ENCODE assay signal across 14 cellular contexts in the genomic region with DNA sequence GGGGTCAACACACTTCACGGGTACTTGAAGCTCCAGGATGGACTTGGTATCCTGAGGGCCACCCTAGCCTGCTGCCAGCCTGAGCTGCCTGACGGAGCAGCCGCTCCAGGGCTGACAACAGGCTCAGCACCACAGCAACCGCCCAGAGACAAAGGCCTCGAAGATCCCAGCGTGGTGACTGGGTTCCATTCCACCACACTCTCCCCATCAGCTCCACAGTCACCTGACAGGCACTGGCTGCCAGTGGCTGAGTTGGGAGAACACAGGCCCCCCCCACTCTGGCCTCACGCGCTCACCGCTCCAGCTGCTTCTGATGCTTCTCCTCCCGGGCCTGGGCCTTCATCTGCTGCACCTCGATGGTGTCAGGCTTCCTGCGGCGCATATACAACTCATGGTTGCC. TPM values are rescaled to one million over a fixed set of nuclear protein-coding genes. Genes with fewer than 3 reads are reported as not detected.
DNase-seq lines count a peak whose midpoint lies in the region; ATAC-seq, FAIRE-seq and TF ChIP-seq lines count a peak whose summit lies in the region.
"Had no signal": no experiment of that assay in that cellular context is flagged by ENCODE, and none has a peak within 500 bp of the region (broad histone marks: within the 10 kb centered on the region; RNA-seq: fewer than 3 reads in every experiment).

No MANE protein-coding gene starts in this region.

- TF ChIP-seq CTCF in PC-9 (conservative IDR thresholded peaks at IDR 0.05) (no peak), endodermal cell (conservative IDR thresholded peaks at IDR 0.05) (no peak)

- H3K36me3 ChIP-seq in CD8-positive, alpha-beta memory T cell (ENCODE audit: insufficient read depth, low read length) = peaks cover 88% of the 10 kb centered on the region
- peaks cover 93% of the 10 kb centered on the region for H3K36me3 ChIP-seq in PC-9 (ENCODE audit: low read depth)
- H3K36me3 ChIP-seq in endodermal cell (ENCODE audit: control insufficient read depth, insufficient read depth, low read length) = peaks cover 97% of the 10 kb centered on the region
- H3K36me3 ChIP-seq in naive thymus-derived CD4-positive, alpha-beta T cell (ENCODE audit: control insufficient read depth in 2 of 3, insufficient read depth in 3 of 3, low read length in 3 of 3) = peaks cover 45 to 85% (median 52%) of the 10 kb centered on the region in 3 experiments

- peaks cover 95% of the 10 kb centered on the region for H3K79me2 ChIP-seq in PC-9 (ENCODE audit: low read depth)

- H3K9me2 ChIP-seq in PC-9 (ENCODE audit: insufficient read depth) = no peaks in the 10 kb centered on the region

- no peak overlapping the region for H3K4me3 ChIP-seq in CD8-positive, alpha-beta memory T cell (ENCODE audit: low read length)
- H3K4me3 ChIP-seq in PC-9 (no peak overlapping the region), endodermal cell (ENCODE audit: low read length) (no peak overlapping the region)
- H3K4me3 ChIP-seq in naive thymus-derived CD4-positive, alpha-beta T cell (ENCODE audit: low read length) = no peak overlapping the region
- H3K4me3 ChIP-seq: gastrocnemius medialis, lower lobe of right lung, upper lobe of right lung had no signal

- H3K9ac ChIP-seq in endodermal cell (ENCODE audit: extremely low read depth, low read length, poor library complexity, severe bottlenecking) = no peak overlapping the region

- peaks cover 35 to 99% (median 42%) of the 10 kb centered on the region in 3 donors for H3K36me3 Mint-ChIP-seq in CD8-positive, alpha-beta memory T cell
- H3K36me3 Mint-ChIP-seq in endodermal cell (ENCODE audit: low read depth) = peaks cover 95% of the 10 kb centered on the region
- peaks cover 19 to 73% (median 42%) of the 10 kb centered on the region in 5 donors for H3K36me3 Mint-ChIP-seq in naive thymus-derived CD4-positive, alpha-beta T cell

- H3K4me2 ChIP-seq in PC-9 = no peak overlapping the region

- H3K4me1 ChIP-seq in CD8-positive, alpha-beta memory T cell (ENCODE audit: insufficient read depth, low read length) = peaks cover 36% of the 10 kb centered on the region
- H3K4me1 ChIP-seq in PC-9 (replicated peaks; ENCODE audit: insufficient read depth) (peaks cover 51% of the 10 kb centered on the region), endodermal cell (ENCODE audit: control insufficient read depth, insufficient read depth, low read length) (peaks cover 15% of the 10 kb centered on the region)
- H3K4me1 ChIP-seq in naive thymus-derived CD4-positive, alpha-beta T cell (ENCODE audit: control insufficient read depth in 2 of 2, insufficient read depth in 2 of 2, low read length in 2 of 2) = peaks cover 19 to 37% of the 10 kb centered on the region in 2 donors
- H3K4me1 ChIP-seq: gastrocnemius medialis had no signal

- no TSS peak for BruUV-seq in PC-9 (replicated peaks; lab: Mats Ljungman, UMichigan)

- no peak overlapping the region for H3K27ac ChIP-seq in CD8-positive, alpha-beta memory T cell (ENCODE audit: low read depth, low read length)
- peak overlapping the region; percentile 86 for H3K27ac ChIP-seq in PC-9
- peak overlapping the region; percentile 85 for H3K27ac ChIP-seq in endodermal cell (ENCODE audit: low read depth, low read length)
- peak overlapping the region; percentile 51 for H3K27ac ChIP-seq in naive thymus-derived CD4-positive, alpha-beta T cell (ENCODE audit: low read depth, low read length)
- H3K27ac ChIP-seq: gastrocnemius medialis, lower lobe of right lung, upper lobe of right lung had no signal

- CTCF ChIA-PET in CD8-positive, alpha-beta memory T cell (lab: Charles Lee) = interaction anchor here (0.9 to 1.7 kb wide), 5 partner anchors 10 to 202 kb away, joined by 3 to 6 read pairs (median 3); no protein-coding TSS in a partner anchor
- CTCF ChIA-PET in PC-9 (lab: Charles Lee) = no interaction called here
- CTCF ChIA-PET in naive thymus-derived CD4-positive, alpha-beta T cell (lab: Charles Lee) = interaction anchor here (2.2 kb wide), 1 partner anchor 18 kb away, joined by 5 read pairs; no protein-coding TSS in a partner anchor

- peaks cover 36 to 54% (median 48%) of the 10 kb centered on the region in 3 donors for H3K4me1 Mint-ChIP-seq in CD8-positive, alpha-beta memory T cell
- peaks cover 35% of the 10 kb centered on the region for H3K4me1 Mint-ChIP-seq in endodermal cell
- H3K4me1 Mint-ChIP-seq in naive thymus-derived CD4-positive, alpha-beta T cell = peaks cover 29 to 53% (median 43%) of the 10 kb centered on the region in 7 donors

- H3K4me3 Mint-ChIP-seq in CD8-positive, alpha-beta memory T cell = peak overlapping the region in 1 of 7 donors; percentile 80
- H3K4me3 Mint-ChIP-seq in endodermal cell = no peak overlapping the region
- H3K4me3 Mint-ChIP-seq in naive thymus-derived CD4-positive, alpha-beta T cell = peak overlapping the region in 6 of 10 donors; percentile 15 to 70 (median 53)

- H3K27me3 ChIP-seq in CD8-positive, alpha-beta memory T cell (ENCODE audit: insufficient read depth, low read length, poor library complexity, severe bottlenecking) = no peaks in the 10 kb centered on the region
- H3K27me3 ChIP-seq in PC-9 (ENCODE audit: insufficient read depth, low read depth) (no peaks in the 10 kb centered on the region), endodermal cell (ENCODE audit: control insufficient read depth, insufficient read depth, low read length, poor library complexity, severe bottlenecking) (no peaks in the 10 kb centered on the region)
- H3K27me3 ChIP-seq in naive thymus-derived CD4-positive, alpha-beta T cell (ENCODE audit: control insufficient read depth in 2 of 2, insufficient read depth in 2 of 2, low read length in 2 of 2) = no peaks in the 10 kb centered on the region
- H3K27me3 ChIP-seq: gastrocnemius medialis, upper lobe of right lung had no signal

- no peaks in the 10 kb centered on the region for H3K9me3 ChIP-seq in CD8-positive, alpha-beta memory T cell (ENCODE audit: low read length)
- no peaks in the 10 kb centered on the region for H3K9me3 ChIP-seq in PC-9 (ENCODE audit: insufficient read depth, low read depth)
- no peaks in the 10 kb centered on the region for H3K9me3 ChIP-seq in endodermal cell (ENCODE audit: control insufficient read depth, low read length)
- H3K9me3 ChIP-seq in naive thymus-derived CD4-positive, alpha-beta T cell (ENCODE audit: control insufficient read depth in 2 of 3, low read length in 3 of 3) = no peaks in the 10 kb centered on the region
- H3K9me3 ChIP-seq: gastrocnemius medialis, lower lobe of right lung, upper lobe of right lung had no signal

- H2AFZ ChIP-seq in PC-9 = no peak overlapping the region

- H3F3A ChIP-seq in PC-9 (ENCODE audit: insufficient read depth, low read depth) = peaks cover 98% of the 10 kb centered on the region

- POLR2A ChIA-PET in CD8-positive, alpha-beta memory T cell (lab: Charles Lee) = interaction anchor here (0.6 kb wide), 1 partner anchor 35 kb away, joined by 6 read pairs; no protein-coding TSS in a partner anchor
- POLR2A ChIA-PET in PC-9 (lab: Charles Lee; ENCODE audit: unreplicated experiment) = no interaction called here
- POLR2A ChIA-PET in naive thymus-derived CD4-positive, alpha-beta T cell (lab: Charles Lee) = interaction anchor here (0.6 to 2.4 kb wide), 5 partner anchors 8 to 155 kb away, joined by 3 to 10 read pairs (median 3); no protein-coding TSS in a partner anchor

- H3K27me3 Mint-ChIP-seq in CD8-positive, alpha-beta memory T cell = peaks cover 0 to 8% of the 10 kb centered on the region in 2 donors
- no peaks in the 10 kb centered on the region for H3K27me3 Mint-ChIP-seq in endodermal cell (ENCODE audit: insufficient read depth)
- no peaks in the 10 kb centered on the region for H3K27me3 Mint-ChIP-seq in naive thymus-derived CD4-positive, alpha-beta T cell

- peak overlapping the region in 7 of 8 donors; percentile 37 to 94 (median 87) for H3K27ac Mint-ChIP-seq in CD8-positive, alpha-beta memory T cell
- peak overlapping the region; percentile 81 for H3K27ac Mint-ChIP-seq in endodermal cell
- H3K27ac Mint-ChIP-seq in naive thymus-derived CD4-positive, alpha-beta T cell = peak overlapping the region; percentile 50 to 91 (median 85)

- DNase-seq in CD8-positive, alpha-beta memory T cell = no peak
- DNase-seq in PC-9 (no peak), endodermal cell (no peak), GM19239 (ENCODE audit: insufficient read length, low spot score) (no peak), CD1c-positive myeloid dendritic cell (ENCODE audit: extremely low spot score) (no peak), NCI-H1092 treated with DMSO at 0.1 percent for 48 hours (lab: John Stamatoyannopoulos, UW) (no peak)
- DNase-seq in naive thymus-derived CD4-positive, alpha-beta T cell = no peak
- DNase-seq: gastrocnemius medialis, lower lobe of right lung, NCI-H1092, upper lobe of right lung had no signal

- intact Hi-C loops in PC-9 (cut with micrococcal nuclease; ENCODE audit: unreplicated experiment) = loop anchor here (5.0 kb wide), 1 partner anchor 201 kb away; no protein-coding TSS in a partner anchor
- intact Hi-C loops in naive thymus-derived CD4-positive, alpha-beta T cell (cut with micrococcal nuclease) = loop anchor here in 1 of 2 donors (5.0 kb wide), 1 partner anchor 201 kb away; no protein-coding TSS in a partner anchor

- H4K20me1 ChIP-seq in PC-9 (ENCODE audit: insufficient read depth) = peaks cover 39% of the 10 kb centered on the region

- ATAC-seq in naive thymus-derived CD4-positive, alpha-beta T cell = no peak
- no peak for ATAC-seq in GM18907 (IDR thresholded peaks at IDR 0.05; ENCODE audit: unreplicated experiment)
- ATAC-seq: lower lobe of right lung had no signal

- WGBS in endodermal cell (ENCODE audit: insufficient coverage in 1 of 2, insufficient read length in 1 of 2), 2 experiments = 97 to 100% methylated on average over 3 to 13 of the region's 13 CpGs

- FAIRE-seq in GM19239 (lab: Jason Lieb, UNC) = no peak
- FAIRE-seq: colon, D721Med had no signal

- H3K9me3 Mint-ChIP-seq in CD8-positive, alpha-beta memory T cell = peaks cover 0 to 7% (median 0%) of the 10 kb centered on the region in 5 donors
- no peaks in the 10 kb centered on the region for H3K9me3 Mint-ChIP-seq in endodermal cell
- no peaks in the 10 kb centered on the region for H3K9me3 Mint-ChIP-seq in naive thymus-derived CD4-positive, alpha-beta T cell

RNA-seq across cellular contexts. Expression of a gene that starts 48.2 kb away (rescaled TPM):
- 100 to 1,000 TPM; 296 to 299 TPM for total RNA-seq in CD8-positive, alpha-beta memory T cell
- 325 TPM for polyA plus RNA-seq in CD8-positive, alpha-beta memory T cell
- total RNA-seq in PC-9 (2021) (231 and 240 TPM in 2 replicates), endodermal cell (100 to 1,000 TPM; 145 to 209 TPM)
- 118 TPM for polyA plus RNA-seq in endodermal cell (2013, experiment 1 of 2)
- 115 TPM for polyA plus RNA-seq in endodermal cell (2013, experiment 2 of 2)
- total RNA-seq in naive thymus-derived CD4-positive, alpha-beta T cell = 100 to 1,000 TPM; 132 to 201 (median 163) TPM
- polyA plus RNA-seq in naive thymus-derived CD4-positive, alpha-beta T cell = 100 to 1,000 TPM; 115 to 140 TPM
